Comparison of ENCODE assay signal across 8 cellular contexts in genomic region chr12:55797068-55797467, GRCh38. TPM values are rescaled to one million over a fixed set of nuclear protein-coding genes. Genes with fewer than 3 reads are reported as not detected.
DNase-seq lines count a peak whose midpoint lies in the region; ATAC-seq and TF ChIP-seq lines count a peak whose summit lies in the region.

No MANE protein-coding gene starts in this region.

- peaks cover 65% of the 10 kb centered on the region for H3K79me2 ChIP-seq in neural progenitor cell (ENCODE audit: low read depth)

- H2AFZ ChIP-seq in neural progenitor cell (replicated peaks) = no peak overlapping the region

- H3K27ac Mint-ChIP-seq in neural progenitor cell = no peak overlapping the region
- H3K27ac Mint-ChIP-seq in activated T-helper 1 cell treated with anti-CD3 and anti-CD28 coated beads, Interleukin-12 subunit alpha, Interleukin-12 subunit beta, Interleukin-2, Interleukin-4 antibody, amounts not matched to agents 30 ng/mL and 10 ng/mL and 1 ng/mL, durations not matched to agents 14 hours and 24 hours and 36 hours = no peak overlapping the region

- peaks cover 52% of the 10 kb centered on the region for H4K20me1 ChIP-seq in neural progenitor cell (ENCODE audit: low read depth)

- H3K4me2 ChIP-seq in neural progenitor cell = no peak overlapping the region

- TF ChIP-seq POLR2A in erythroblast (IDR thresholded peaks at IDR 0.05; ENCODE audit: low read length) = no peak

- H3K4me3 Mint-ChIP-seq in neural progenitor cell = no peak overlapping the region
- no peak overlapping the region for H3K4me3 Mint-ChIP-seq in activated T-helper 1 cell treated with anti-CD3 and anti-CD28 coated beads, Interleukin-12 subunit alpha, Interleukin-12 subunit beta, Interleukin-2, Interleukin-4 antibody, amounts not matched to agents 30 ng/mL and 10 ng/mL and 1 ng/mL, durations not matched to agents 14 hours and 24 hours and 36 hours

- H3K27ac ChIP-seq in neural progenitor cell = no peak overlapping the region

- no peak for ATAC-seq in GM18519 (IDR thresholded peaks at IDR 0.05; ENCODE audit: low FRiP score, unreplicated experiment)

- no peaks in the 10 kb centered on the region for H3K9me3 ChIP-seq in neural progenitor cell (ENCODE audit: low read depth)

- peaks cover 4% of the 10 kb centered on the region for H3K4me1 Mint-ChIP-seq in neural progenitor cell
- H3K4me1 Mint-ChIP-seq in activated T-helper 1 cell treated with anti-CD3 and anti-CD28 coated beads, Interleukin-12 subunit alpha, Interleukin-12 subunit beta, Interleukin-2, Interleukin-4 antibody, amounts not matched to agents 30 ng/mL and 10 ng/mL and 1 ng/mL, durations not matched to agents 14 hours and 24 hours and 36 hours (ENCODE audit: low read depth) = peaks cover 14% of the 10 kb centered on the region

- TF ChIP-seq CTCF in GM12872 (IDR thresholded peaks at IDR 0.05; ENCODE audit: insufficient read depth, low read depth, low read length) (peak; percentile 33), neural progenitor cell (IDR thresholded peaks at IDR 0.05) (peak; percentile 71)

- no peaks in the 10 kb centered on the region for H3K27me3 Mint-ChIP-seq in neural progenitor cell (ENCODE audit: insufficient read depth, low read depth)
- no peaks in the 10 kb centered on the region for H3K27me3 Mint-ChIP-seq in activated T-helper 1 cell treated with anti-CD3 and anti-CD28 coated beads, Interleukin-12 subunit alpha, Interleukin-12 subunit beta, Interleukin-2, Interleukin-4 antibody, amounts not matched to agents 30 ng/mL and 10 ng/mL and 1 ng/mL, durations not matched to agents 14 hours and 24 hours and 36 hours (ENCODE audit: insufficient read depth)

- H3K9me3 Mint-ChIP-seq in neural progenitor cell = no peaks in the 10 kb centered on the region
- H3K9me3 Mint-ChIP-seq in activated T-helper 1 cell treated with anti-CD3 and anti-CD28 coated beads, Interleukin-12 subunit alpha, Interleukin-12 subunit beta, Interleukin-2, Interleukin-4 antibody, amounts not matched to agents 30 ng/mL and 10 ng/mL and 1 ng/mL, durations not matched to agents 14 hours and 24 hours and 36 hours = no peaks in the 10 kb centered on the region

- H3K9ac ChIP-seq in neural progenitor cell = no peak overlapping the region

- peaks cover 29% of the 10 kb centered on the region for H3K36me3 ChIP-seq in neural progenitor cell

- peaks cover 25% of the 10 kb centered on the region for H3K36me3 Mint-ChIP-seq in neural progenitor cell
- H3K36me3 Mint-ChIP-seq in activated T-helper 1 cell treated with anti-CD3 and anti-CD28 coated beads, Interleukin-12 subunit alpha, Interleukin-12 subunit beta, Interleukin-2, Interleukin-4 antibody, amounts not matched to agents 30 ng/mL and 10 ng/mL and 1 ng/mL, durations not matched to agents 14 hours and 24 hours and 36 hours (ENCODE audit: low read depth) = peaks cover 39% of the 10 kb centered on the region

- no peaks in the 10 kb centered on the region for H3K27me3 ChIP-seq in neural progenitor cell

- H3K4me1 ChIP-seq in neural progenitor cell = peaks cover 10% of the 10 kb centered on the region

- no peak overlapping the region for H3K4me3 ChIP-seq in neural progenitor cell

- intact Hi-C loops in activated T-helper 1 cell treated with anti-CD3 and anti-CD28 coated beads, Interleukin-12 subunit alpha, Interleukin-12 subunit beta, Interleukin-2, Interleukin-4 antibody, amounts not matched to agents 30 ng/mL and 10 ng/mL and 1 ng/mL, durations not matched to agents 14 hours and 24 hours and 36 hours (cut with micrococcal nuclease) = loop anchor here (1.0 kb wide), 3 partner anchors 13 to 58 kb away; partner anchors contain the start of gene GDF11

- DNase-seq in AG08395 (ENCODE audit: low spot score) (peak; percentile 57), NCI-H82 (lab: John Stamatoyannopoulos, UW) (peak; percentile 72), erythroblast (lab: John Stamatoyannopoulos, UW) (peak; percentile 55 to 63), neural progenitor cell (ENCODE audit: low spot score) (peak; percentile 78), GM19238 (ENCODE audit: insufficient read length, low spot score) (no peak)
- DNase-seq in activated T-helper 1 cell treated with anti-CD3 and anti-CD28 coated beads, Interleukin-12 subunit alpha, Interleukin-12 subunit beta, Interleukin-2, Interleukin-4 antibody, amounts not matched to agents 30 ng/mL and 10 ng/mL and 1 ng/mL, durations not matched to agents 14 hours and 24 hours and 36 hours (ENCODE audit: low spot score) = no peak

- peaks cover 32% of the 10 kb centered on the region for H3F3A ChIP-seq in neural progenitor cell (ENCODE audit: low read depth)

RNA-seq across cellular contexts. Expression of gene SARNP, which starts 20.5 kb away (rescaled TPM):
- 166 and 266 TPM in 2 replicates for total RNA-seq in neural progenitor cell (ENCODE audit: low replicate concordance)
- 70.7 and 75.1 TPM in 2 replicates for total RNA-seq in activated T-helper 1 cell treated with anti-CD3 and anti-CD28 coated beads, Interleukin-12 subunit alpha, Interleukin-12 subunit beta, Interleukin-2, Interleukin-4 antibody, amounts not matched to agents 30 ng/mL and 10 ng/mL and 1 ng/mL, durations not matched to agents 14 hours and 24 hours and 36 hours

RNA-seq across cellular contexts. Expression of gene ORMDL2, which starts 20.8 kb away (rescaled TPM):
- 12.5 and 16.0 TPM in 2 replicates for total RNA-seq in neural progenitor cell (ENCODE audit: low replicate concordance)
- 58.9 and 61.2 TPM in 2 replicates for total RNA-seq in activated T-helper 1 cell treated with anti-CD3 and anti-CD28 coated beads, Interleukin-12 subunit alpha, Interleukin-12 subunit beta, Interleukin-2, Interleukin-4 antibody, amounts not matched to agents 30 ng/mL and 10 ng/mL and 1 ng/mL, durations not matched to agents 14 hours and 24 hours and 36 hours

RNA-seq across cellular contexts. Expression of gene DNAJC14, which starts 32.3 kb away (rescaled TPM):
- 29.9 and 39.9 TPM in 2 replicates for total RNA-seq in neural progenitor cell (ENCODE audit: low replicate concordance)
- total RNA-seq in activated T-helper 1 cell treated with anti-CD3 and anti-CD28 coated beads, Interleukin-12 subunit alpha, Interleukin-12 subunit beta, Interleukin-2, Interleukin-4 antibody, amounts not matched to agents 30 ng/mL and 10 ng/mL and 1 ng/mL, durations not matched to agents 14 hours and 24 hours and 36 hours = 43.5 and 45.0 TPM in 2 replicates

RNA-seq across cellular contexts. Expression of gene MMP19, which starts 45.7 kb away (rescaled TPM):
- 0.13 and 0.28 TPM in 2 replicates for total RNA-seq in neural progenitor cell (ENCODE audit: low replicate concordance)
- total RNA-seq in activated T-helper 1 cell treated with anti-CD3 and anti-CD28 coated beads, Interleukin-12 subunit alpha, Interleukin-12 subunit beta, Interleukin-2, Interleukin-4 antibody, amounts not matched to agents 30 ng/mL and 10 ng/mL and 1 ng/mL, durations not matched to agents 14 hours and 24 hours and 36 hours = not detected in 2 replicates

RNA-seq across cellular contexts. Expression of gene GDF11, which starts 54.1 kb away (rescaled TPM):
- 9.1 and 21.9 TPM in 2 replicates for total RNA-seq in neural progenitor cell (ENCODE audit: low replicate concordance)
- total RNA-seq in activated T-helper 1 cell treated with anti-CD3 and anti-CD28 coated beads, Interleukin-12 subunit alpha, Interleukin-12 subunit beta, Interleukin-2, Interleukin-4 antibody, amounts not matched to agents 30 ng/mL and 10 ng/mL and 1 ng/mL, durations not matched to agents 14 hours and 24 hours and 36 hours = 14.2 and 15.2 TPM in 2 replicates

Comparison
In these comparisons a context has a peak if more than half of its experiments do, and no peak if none do; other contexts are left out.
1. DNase-seq: peak in AG08395 (single experiment), NCI-H82 (single experiment), erythroblast (2 of 2) and neural progenitor cell (single experiment); none in GM19238 (single experiment) and activated T-helper 1 cell treated with anti-CD3 and anti-CD28 coated beads, Interleukin-12 subunit alpha, Interleukin-12 subunit beta, Interleukin-2, Interleukin-4 antibody, amounts not matched to agents 30 ng/mL and 10 ng/mL and 1 ng/mL, durations not matched to agents 14 hours and 24 hours and 36 hours (single experiment).